28 cellular contexts compared by ENCODE assay signal in genomic region chr11:128615076-128615475, GRCh38. TPM values are rescaled to one million over a fixed set of nuclear protein-coding genes. Genes with fewer than 3 reads are reported as not detected.
DNase-seq lines count a peak whose midpoint lies in the region; ATAC-seq and TF ChIP-seq lines count a peak whose summit lies in the region.
"Had no signal": no experiment of that assay in that cellular context is flagged by ENCODE, and none has a peak within 500 bp of the region (broad histone marks: within the 10 kb centered on the region; RNA-seq: fewer than 3 reads in every experiment).

No MANE protein-coding gene starts in this region.

- intact Hi-C loops in activated B cell treated with CpG ODN at 0.5 μM for 24 hours (cut with micrococcal nuclease) = no loop called here

- peak overlapping the region; percentile 86 for H3K4me2 ChIP-seq in BLaER1
- no peak overlapping the region for H3K4me2 ChIP-seq in DND-41 (ENCODE audit: insufficient read depth, low read length)
- H3K4me2 ChIP-seq: SK-N-SH had no signal

- H3K9me3 ChIP-seq in BLaER1 = no peaks in the 10 kb centered on the region
- no peaks in the 10 kb centered on the region for H3K9me3 ChIP-seq in DND-41 (ENCODE audit: insufficient read depth, low read length, severe bottlenecking)
- H3K9me3 ChIP-seq: ascending aorta, BE2C, prostate gland, right lobe of liver, SK-N-SH, tibial nerve had no signal

- H3K36me3 Mint-ChIP-seq in activated B cell treated with CpG ODN at 0.5 μM for 24 hours (ENCODE audit: low read depth) (no peaks in the 10 kb centered on the region), mesothelial cell of epicardium (no peaks in the 10 kb centered on the region)

- no peak overlapping the region for H2AFZ ChIP-seq in DND-41 (ENCODE audit: low read depth, low read length)

- ATAC-seq in DND-41 (ENCODE audit: insufficient read depth, low read depth) (no peak), activated B cell treated with CpG ODN at 0.5 μM for 24 hours (ENCODE audit: low read depth) (no peak), GM21529 (IDR thresholded peaks at IDR 0.05; ENCODE audit: unreplicated experiment) (no peak), HG03342 (IDR thresholded peaks at IDR 0.05; ENCODE audit: unreplicated experiment) (no peak)
- ATAC-seq: K562, PC-3 had no signal

- no peak overlapping the region for H3K4me3 ChIP-seq in BLaER1
- H3K4me3 ChIP-seq in DND-41 (ENCODE audit: low read depth in 1 of 2, low read length in 2 of 2) = no peak overlapping the region
- H3K4me3 ChIP-seq: ascending aorta, K562, prostate gland, right lobe of liver, tibial nerve had no signal

- H3K27me3 ChIP-seq in BLaER1 (no peaks in the 10 kb centered on the region), DND-41 (ENCODE audit: insufficient read depth, low read length, poor library complexity) (no peaks in the 10 kb centered on the region)
- H3K27me3 ChIP-seq: ascending aorta, BE2C, right lobe of liver, tibial nerve had no signal

- TF ChIP-seq CTCF in DND-41 (IDR thresholded peaks at IDR 0.05; ENCODE audit: borderline replicate concordance, extremely low read depth, low read length, poor library complexity, severe bottlenecking) (no peak), activated B cell treated with CpG ODN at 0.5 μM for 24 hours (IDR thresholded peaks at IDR 0.05) (no peak), mesothelial cell of epicardium (IDR thresholded peaks at IDR 0.05; ENCODE audit: unreplicated experiment) (no peak)

- H3K4me3 Mint-ChIP-seq in activated B cell treated with CpG ODN at 0.5 μM for 24 hours (no peak overlapping the region), mesothelial cell of epicardium (no peak overlapping the region)

- H3K4me1 ChIP-seq in BLaER1 (peaks cover 94% of the 10 kb centered on the region), DND-41 (ENCODE audit: insufficient read depth, low read length) (peaks cover 47% of the 10 kb centered on the region)
- H3K4me1 ChIP-seq: ascending aorta, prostate gland, right lobe of liver had no signal

- H3K27ac Mint-ChIP-seq in activated B cell treated with CpG ODN at 0.5 μM for 24 hours = peak overlapping the region; percentile 35
- peak overlapping the region; percentile 5 for H3K27ac Mint-ChIP-seq in mesothelial cell of epicardium

- H3K27me3 Mint-ChIP-seq in activated B cell treated with CpG ODN at 0.5 μM for 24 hours (no peaks in the 10 kb centered on the region), mesothelial cell of epicardium (ENCODE audit: low read depth) (peaks cover 18% of the 10 kb centered on the region)

- H3K9ac ChIP-seq in BLaER1 = peak overlapping the region; percentile 82
- no peak overlapping the region for H3K9ac ChIP-seq in DND-41 (ENCODE audit: low read depth, low read length)
- H3K9ac ChIP-seq: SK-N-SH had no signal

- peaks cover 85% of the 10 kb centered on the region for H3K4me1 Mint-ChIP-seq in activated B cell treated with CpG ODN at 0.5 μM for 24 hours
- H3K4me1 Mint-ChIP-seq in mesothelial cell of epicardium = peaks cover 19% of the 10 kb centered on the region

- no peaks in the 10 kb centered on the region for H3K79me2 ChIP-seq in DND-41 (ENCODE audit: insufficient read depth, low read length)

- POLR2A ChIA-PET in activated B cell treated with CpG ODN at 0.5 μM for 24 hours (lab: Charles Lee) = interaction anchor here (13.7 kb wide), 1 partner anchor 10 kb away, joined by 574 read pairs; no protein-coding TSS in a partner anchor

- DNase-seq in DND-41 = no peak
- DNase-seq in activated B cell treated with CpG ODN at 0.5 μM for 24 hours = no peak
- no peak for DNase-seq in mesothelial cell of epicardium (ENCODE audit: low spot score in 2 of 2, unreplicated experiment in 2 of 2)
- DNase-seq in stimulated activated CD4-positive, alpha-beta T cell treated with anti-CD3 and anti-CD28 coated beads, Interleukin-4, amount 100 ng/mL, for 1 hour = no peak
- DNase-seq in AG08395 (ENCODE audit: low spot score) = no peak
- DNase-seq: activated CD8-positive, alpha-beta memory T cell treated with anti-CD3 and anti-CD28 coated beads for 24 hours; activated gamma-delta T cell; BE2C; Calu3; hippocampal formation; NCI-H1092 treated with DMSO at 0.1 percent for 48 hours; NCI-H1694 treated with DMSO at 0.1 percent for 48 hours; NCI-H526; nucleus accumbens; PC-3; right lobe of liver; SK-N-SH; stimulated activated CD4-positive, alpha-beta T cell treated with anti-CD3 and anti-CD28 coated beads, Interleukin-12 subunit alpha, Interleukin-12 subunit beta, amount 100 ng/mL, for 4 hours; stimulated activated CD4-positive, alpha-beta T cell treated with anti-CD3 and anti-CD28 coated beads, Interleukin-2, amount 100 ng/mL, for 48 hours; T-helper 2 cell had no signal

- peak overlapping the region; percentile 96 for H3K27ac ChIP-seq in BLaER1
- H3K27ac ChIP-seq in DND-41 (ENCODE audit: low read length) = peak overlapping the region; percentile 93; the same call in 1 of the 2 replicates
- H3K27ac ChIP-seq: ascending aorta, epithelial cell of prostate, prostate gland, right lobe of liver, tibial nerve had no signal

- no peaks in the 10 kb centered on the region for H3K36me3 ChIP-seq in BLaER1
- H3K36me3 ChIP-seq in DND-41 (ENCODE audit: insufficient read depth, low read length) = no peaks in the 10 kb centered on the region
- H3K36me3 ChIP-seq: ascending aorta, BE2C, prostate gland, right lobe of liver, tibial nerve had no signal

- H4K20me1 ChIP-seq in BLaER1 (no peaks in the 10 kb centered on the region), DND-41 (ENCODE audit: insufficient read depth, low read length) (no peaks in the 10 kb centered on the region)

- CTCF ChIA-PET in activated B cell treated with CpG ODN at 0.5 μM for 24 hours (lab: Charles Lee) = no interaction called here

- H3K9me3 Mint-ChIP-seq in activated B cell treated with CpG ODN at 0.5 μM for 24 hours (no peaks in the 10 kb centered on the region), mesothelial cell of epicardium (no peaks in the 10 kb centered on the region)

RNA-seq across cellular contexts. Expression of gene ETS1, which starts 27.7 kb away (rescaled TPM):
- total RNA-seq in activated B cell treated with CpG ODN at 0.5 μM for 24 hours = 286 and 301 TPM in 2 replicates
- total RNA-seq in mesothelial cell of epicardium = 29.7 to 30.0 TPM (median 30.0 TPM) in 3 replicates
